Comparison of ENCODE assay signal across 1 cellular context in the genomic region with DNA sequence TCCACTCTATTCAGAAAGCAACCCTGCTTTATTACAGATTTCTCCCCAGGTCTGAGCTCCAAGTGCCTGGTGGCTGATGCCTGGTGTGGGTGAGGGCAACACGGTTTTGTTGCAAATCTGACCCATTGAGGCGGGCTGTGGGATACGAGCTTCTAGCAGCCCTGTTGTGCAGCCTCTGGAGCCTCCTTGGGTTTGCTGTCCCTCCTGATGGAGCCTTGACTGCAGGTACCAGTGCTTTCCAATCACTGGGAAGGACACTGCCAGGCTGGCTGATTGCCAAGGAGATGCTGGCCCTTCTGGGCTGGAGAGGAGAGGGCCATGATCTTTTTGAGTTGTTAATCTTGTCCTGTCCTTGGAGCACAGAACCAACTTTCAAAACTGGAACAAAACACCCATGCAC.
TF ChIP-seq lines count a peak whose summit lies in the region.

No MANE protein-coding gene starts in this region.

TF ChIP-seq in H1, 55 proteins besides CTCF, POLR2A, EP300 and RAD21:
- TF ChIP-seq, protein P1, sequence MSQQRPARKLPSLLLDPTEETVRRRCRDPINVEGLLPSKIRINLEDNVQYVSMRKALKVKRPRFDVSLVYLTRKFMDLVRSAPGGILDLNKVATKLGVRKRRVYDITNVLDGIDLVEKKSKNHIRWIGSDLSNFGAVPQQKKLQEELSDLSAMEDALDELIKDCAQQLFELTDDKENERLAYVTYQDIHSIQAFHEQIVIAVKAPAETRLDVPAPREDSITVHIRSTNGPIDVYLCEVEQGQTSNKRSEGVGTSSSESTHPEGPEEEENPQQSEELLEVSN (IDR thresholded peaks at IDR 0.05), result no peak
- TF ChIP-seq CHD2 (IDR thresholded peaks at IDR 0.05; ENCODE audit: low read length), result no peak
- no peak for TF ChIP-seq TEAD4 (IDR thresholded peaks at IDR 0.05; ENCODE audit: low read depth, low read length)
- no peak for TF ChIP-seq TBP (IDR thresholded peaks at IDR 0.05; ENCODE audit: low read depth, low read length)
- TF ChIP-seq TAF1 (IDR thresholded peaks at IDR 0.05; ENCODE audit: low read depth, low read length), result no peak
- no peak for TF ChIP-seq SP1 (IDR thresholded peaks at IDR 0.05; ENCODE audit: low read depth, low read length)
- no peak for TF ChIP-seq MAFK (IDR thresholded peaks at IDR 0.05; ENCODE audit: low read depth, low read length)
- TF ChIP-seq HDAC2 (IDR thresholded peaks at IDR 0.05; ENCODE audit: borderline replicate concordance in 1 of 2, low read depth in 2 of 2, low read length in 2 of 2), result no peak
- TF ChIP-seq RBBP5 (IDR thresholded peaks at IDR 0.05; ENCODE audit: borderline replicate concordance, low read depth, low read length), result no peak
- TF ChIP-seq JUND (IDR thresholded peaks at IDR 0.05; ENCODE audit: low read length), result no peak
- no peak for TF ChIP-seq SAP30 (IDR thresholded peaks at IDR 0.05; ENCODE audit: insufficient read depth, insufficient replicate concordance, low read length)
- TF ChIP-seq HDAC6 (IDR thresholded peaks at IDR 0.05; ENCODE audit: low read depth, low read length), result no peak
